10 cellular contexts compared by ENCODE assay signal in the genomic region with DNA sequence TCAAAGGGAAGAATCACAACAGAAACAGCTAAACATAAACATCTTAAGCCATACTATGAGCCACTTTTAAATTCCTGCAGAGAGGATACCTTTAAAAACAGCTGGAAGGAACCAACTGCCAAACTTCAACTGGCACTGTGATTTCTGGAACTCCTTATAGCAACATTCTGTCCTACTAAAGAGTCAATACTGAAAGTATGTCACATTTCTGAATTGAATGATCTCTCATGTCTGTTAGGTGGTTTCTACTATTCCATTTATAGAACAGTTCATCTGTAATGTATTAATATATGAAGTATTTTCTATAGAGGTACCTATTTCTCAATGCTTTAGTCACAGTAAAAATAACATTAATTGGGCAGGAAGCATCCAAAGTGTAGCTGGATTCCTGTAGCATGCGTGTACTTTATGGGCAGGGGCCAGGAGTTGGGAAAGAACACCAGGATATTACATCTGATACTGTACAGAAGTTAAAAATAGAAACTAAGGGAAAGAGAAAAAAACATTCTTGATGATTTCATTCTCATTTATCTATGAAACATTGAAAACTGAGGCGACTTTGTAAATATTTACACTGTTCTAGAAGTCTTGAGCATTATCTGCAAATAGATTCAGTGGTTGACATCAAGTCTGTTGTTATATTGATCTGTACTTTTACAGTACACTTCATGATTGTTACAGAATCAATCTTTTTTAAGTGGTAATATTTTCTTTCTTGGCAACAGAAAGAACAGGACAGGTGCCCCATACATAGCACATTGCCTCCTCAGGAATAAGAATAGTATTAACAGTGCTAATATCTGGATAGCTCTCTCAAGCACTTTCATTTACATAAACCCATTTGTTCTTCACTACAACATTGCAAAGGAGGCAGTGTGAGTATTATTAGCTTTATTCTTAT. TPM values are rescaled to one million over a fixed set of nuclear protein-coding genes. Genes with fewer than 3 reads are reported as not detected.
DNase-seq lines count a peak whose midpoint lies in the region; ATAC-seq, FAIRE-seq and TF ChIP-seq lines count a peak whose summit lies in the region.
"Had no signal": no experiment of that assay in that cellular context is flagged by ENCODE, and none has a peak within 500 bp of the region (broad histone marks: within the 10 kb centered on the region; RNA-seq: fewer than 3 reads in every experiment).

No MANE protein-coding gene starts in this region.

- H3K36me3 Mint-ChIP-seq in astrocyte (ENCODE audit: low read depth, unreplicated experiment), result no peaks in the 10 kb centered on the region
- no peaks in the 10 kb centered on the region for H3K36me3 Mint-ChIP-seq in activated T-cell treated with anti-CD3 and anti-CD28 coated beads, Interleukin-2, amount 50 U/mL, for 24 hours (ENCODE audit: low read depth)

- H3K4me3 Mint-ChIP-seq in astrocyte (ENCODE audit: unreplicated experiment), result peak overlapping the region; percentile 28
- H3K4me3 Mint-ChIP-seq in activated T-cell treated with anti-CD3 and anti-CD28 coated beads, Interleukin-2, amount 50 U/mL, for 24 hours, result no peak overlapping the region

- 18 to 33% methylated on average over 2 of the region's 2 CpGs for WGBS in lung, 2 donors

- H3K27ac Mint-ChIP-seq in astrocyte (ENCODE audit: unreplicated experiment), result peak overlapping the region; percentile 94
- no peak overlapping the region for H3K27ac Mint-ChIP-seq in activated T-cell treated with anti-CD3 and anti-CD28 coated beads, Interleukin-2, amount 50 U/mL, for 24 hours
- H3K27ac Mint-ChIP-seq: activated T-cell treated with anti-CD3 and anti-CD28 coated beads, Interleukin-2, amount 50 U/mL, for 72 hours had no signal

- H3K79me2 ChIP-seq in astrocyte (ENCODE audit: insufficient read depth, low read length), result no peaks in the 10 kb centered on the region
- H3K79me2 ChIP-seq in Karpas-422 (ENCODE audit: low read length), result no peaks in the 10 kb centered on the region

- peak; percentile 43 for FAIRE-seq in astrocyte (lab: Jason Lieb, UNC)
- FAIRE-seq: A204.1 had no signal

- TF ChIP-seq CTCF in astrocyte (IDR thresholded peaks at IDR 0.05; ENCODE audit: insufficient read depth, low read depth, low read length) (no peak), lung (IDR thresholded peaks at IDR 0.05; ENCODE audit: control extremely low read depth, extremely low read depth) (no peak)

- H3K27ac ChIP-seq in astrocyte (ENCODE audit: low read depth, low read length) (peak overlapping the region; percentile 96), lung (ENCODE audit: low read depth in 1 of 2, low read length in 1 of 2) (no peak overlapping the region), Karpas-422 (ENCODE audit: low read length) (no peak overlapping the region)

- no peaks in the 10 kb centered on the region for H3K9me3 ChIP-seq in astrocyte (ENCODE audit: insufficient read depth, low read depth, low read length)
- no peaks in the 10 kb centered on the region for H3K9me3 ChIP-seq in lung (ENCODE audit: control insufficient read depth in 2 of 2, insufficient read depth in 1 of 2, low read length in 1 of 2)
- no peaks in the 10 kb centered on the region for H3K9me3 ChIP-seq in Karpas-422 (ENCODE audit: low read length)

- DNase-seq in NCI-H2196 treated with DMSO at 0.1 percent for 48 hours (lab: John Stamatoyannopoulos, UW; ENCODE audit: unreplicated experiment), result peak; percentile 7
- no peak for DNase-seq in NCI-H2196 (lab: John Stamatoyannopoulos, UW; ENCODE audit: unreplicated experiment)
- peak; percentile 95 for DNase-seq in astrocyte (ENCODE audit: low read depth)
- DNase-seq in lung (ENCODE audit: low spot score), result peak; percentile 74
- DNase-seq in activated T-cell treated with anti-CD3 and anti-CD28 coated beads, Interleukin-2, amount 50 U/mL, for 24 hours, result no peak
- no peak for DNase-seq in NCI-H2171 (lab: John Stamatoyannopoulos, UW)
- no peak for DNase-seq in Karpas-422
- DNase-seq: activated T-cell treated with anti-CD3 and anti-CD28 coated beads, Interleukin-2, amount 50 U/mL, for 72 hours had no signal

- H3K4me3 ChIP-seq in astrocyte (ENCODE audit: insufficient read depth, low read depth, low read length) (peak overlapping the region; percentile 48), lung (no peak overlapping the region), Karpas-422 (ENCODE audit: low read length) (no peak overlapping the region)

- H2AFZ ChIP-seq in astrocyte (ENCODE audit: low read depth, low read length) (no peak overlapping the region), Karpas-422 (ENCODE audit: low read length) (no peak overlapping the region)

- H4K20me1 ChIP-seq in astrocyte (ENCODE audit: insufficient read depth, low read length) (no peaks in the 10 kb centered on the region), Karpas-422 (ENCODE audit: insufficient read depth, low read depth, low read length) (no peaks in the 10 kb centered on the region)

- no peaks in the 10 kb centered on the region for H3K36me3 ChIP-seq in astrocyte (ENCODE audit: insufficient read depth, low read length)
- no peaks in the 10 kb centered on the region for H3K36me3 ChIP-seq in lung (ENCODE audit: control insufficient read depth in 2 of 2, insufficient read depth in 2 of 2, low read length in 2 of 2)
- H3K36me3 ChIP-seq in Karpas-422 (ENCODE audit: insufficient read depth, low read length), result no peaks in the 10 kb centered on the region

- H3K4me2 ChIP-seq in astrocyte (ENCODE audit: low read length) (peak overlapping the region; percentile 77), Karpas-422 (ENCODE audit: low read depth, low read length, poor library complexity, severe bottlenecking) (no peak overlapping the region)

- H3K9me2 ChIP-seq in Karpas-422 (replicated peaks; ENCODE audit: insufficient read depth, low read length), result no peaks in the 10 kb centered on the region

- H3K9ac ChIP-seq in astrocyte (ENCODE audit: low read length) (peak overlapping the region; percentile 78), Karpas-422 (ENCODE audit: low read length) (no peak overlapping the region)

- ATAC-seq in HG03159 (IDR thresholded peaks at IDR 0.05; ENCODE audit: unreplicated experiment) (peak; percentile 78), lung (ENCODE audit: insufficient read depth, low FRiP score) (peak; percentile 78)

- peaks cover 17% of the 10 kb centered on the region for H3K4me1 ChIP-seq in astrocyte (ENCODE audit: insufficient read depth, low read length)
- peaks cover 2% of the 10 kb centered on the region in 2 donors for H3K4me1 ChIP-seq in lung (ENCODE audit: control insufficient read depth in 2 of 2, insufficient read depth in 2 of 2, low read length in 2 of 2)
- H3K4me1 ChIP-seq in Karpas-422 (ENCODE audit: low read length), result peaks cover 12% of the 10 kb centered on the region

- peaks cover 20% of the 10 kb centered on the region for H3K4me1 Mint-ChIP-seq in astrocyte (ENCODE audit: low read depth, unreplicated experiment)
- H3K4me1 Mint-ChIP-seq in activated T-cell treated with anti-CD3 and anti-CD28 coated beads, Interleukin-2, amount 50 U/mL, for 24 hours (ENCODE audit: low read depth), result peaks cover 10% of the 10 kb centered on the region

- H3K27me3 Mint-ChIP-seq in astrocyte (ENCODE audit: low read depth, unreplicated experiment), result no peaks in the 10 kb centered on the region
- H3K27me3 Mint-ChIP-seq in activated T-cell treated with anti-CD3 and anti-CD28 coated beads, Interleukin-2, amount 50 U/mL, for 24 hours, result no peaks in the 10 kb centered on the region

- no peaks in the 10 kb centered on the region for H3K9me3 Mint-ChIP-seq in astrocyte (ENCODE audit: unreplicated experiment)
- H3K9me3 Mint-ChIP-seq in activated T-cell treated with anti-CD3 and anti-CD28 coated beads, Interleukin-2, amount 50 U/mL, for 24 hours, result no peaks in the 10 kb centered on the region
- H3K9me3 Mint-ChIP-seq: activated T-cell treated with anti-CD3 and anti-CD28 coated beads, Interleukin-2, amount 50 U/mL, for 72 hours had no signal

- H3K27me3 ChIP-seq in astrocyte (ENCODE audit: insufficient read depth, low read length) (no peaks in the 10 kb centered on the region), lung (ENCODE audit: control insufficient read depth, insufficient read depth) (no peaks in the 10 kb centered on the region), Karpas-422 (ENCODE audit: low read length) (no peaks in the 10 kb centered on the region)

RNA-seq across cellular contexts. Expression of a gene that starts 6.1 kb away (rescaled TPM):
- 36.2 and 39.3 TPM in 2 replicates for total RNA-seq in astrocyte
- total RNA-seq in lung, result 10 to 100 TPM; 13.3 to 24.8 TPM
- 1 to 10 TPM; 5.4 to 8.4 TPM for polyA plus RNA-seq in lung
- total RNA-seq in Karpas-422 (2014; rRNA removed; shearing (Covaris generic); ENCODE audit: low replicate concordance), result 21.7 and 31.1 TPM in 2 replicates

Comparison
In these comparisons a context has a peak if more than half of its experiments do, and no peak if none do; other contexts are left out.
1. DNase-seq: peak in NCI-H2196 treated with DMSO at 0.1 percent for 48 hours (single experiment), astrocyte (single experiment) and lung (single experiment); none in NCI-H2196 (single experiment), activated T-cell treated with anti-CD3 and anti-CD28 coated beads, Interleukin-2, amount 50 U/mL, for 24 hours (single experiment), NCI-H2171 (single experiment) and Karpas-422 (single experiment).